Comparison of ENCODE assay signal across 8 cellular contexts in genomic region chr1:248656797-248657196, GRCh38.
A peak's percentile ranks its signal among the peaks of the same experiment; 100 is the strongest.
DNase-seq lines count a peak whose midpoint lies in the region; ATAC-seq and TF ChIP-seq lines count a peak whose summit lies in the region.
"Not testable (repeated sequence)": the region's sequence is repeated elsewhere in the genome, so short reads cannot be mapped to it uniquely, and the experiment has no call there.

No MANE protein-coding gene starts in this region.

- not testable (repeated sequence) for TF ChIP-seq CTCF in GM12864 (IDR thresholded peaks at IDR 0.05; ENCODE audit: low read depth, low read length, missing control alignments)

- H3K4me3 ChIP-seq in GM12864 (ENCODE audit: low read depth, low read length) = not testable (repeated sequence)

- DNase-seq in GM12864 (ENCODE audit: low read depth) = peak; percentile 7

- ATAC-seq in GM18511 (IDR thresholded peaks at IDR 0.05; ENCODE audit: unreplicated experiment) = peak; percentile 83
- peak; percentile 42 for ATAC-seq in GM19025 (IDR thresholded peaks at IDR 0.05; ENCODE audit: low read depth, unreplicated experiment)
- ATAC-seq in GM21360 (IDR thresholded peaks at IDR 0.05; ENCODE audit: unreplicated experiment) = peak; percentile 43
- peak; percentile 47 for ATAC-seq in GM21717 (IDR thresholded peaks at IDR 0.05; ENCODE audit: unreplicated experiment)
- peak; percentile 57 for ATAC-seq in HG02678 (IDR thresholded peaks at IDR 0.05; ENCODE audit: unreplicated experiment)
- peak; percentile 43 for ATAC-seq in HG02973 (IDR thresholded peaks at IDR 0.05; ENCODE audit: unreplicated experiment)
- ATAC-seq in HG03442 (IDR thresholded peaks at IDR 0.05; ENCODE audit: unreplicated experiment) = peak; percentile 56
